1 cellular context compared by ENCODE assay signal in the genomic region with DNA sequence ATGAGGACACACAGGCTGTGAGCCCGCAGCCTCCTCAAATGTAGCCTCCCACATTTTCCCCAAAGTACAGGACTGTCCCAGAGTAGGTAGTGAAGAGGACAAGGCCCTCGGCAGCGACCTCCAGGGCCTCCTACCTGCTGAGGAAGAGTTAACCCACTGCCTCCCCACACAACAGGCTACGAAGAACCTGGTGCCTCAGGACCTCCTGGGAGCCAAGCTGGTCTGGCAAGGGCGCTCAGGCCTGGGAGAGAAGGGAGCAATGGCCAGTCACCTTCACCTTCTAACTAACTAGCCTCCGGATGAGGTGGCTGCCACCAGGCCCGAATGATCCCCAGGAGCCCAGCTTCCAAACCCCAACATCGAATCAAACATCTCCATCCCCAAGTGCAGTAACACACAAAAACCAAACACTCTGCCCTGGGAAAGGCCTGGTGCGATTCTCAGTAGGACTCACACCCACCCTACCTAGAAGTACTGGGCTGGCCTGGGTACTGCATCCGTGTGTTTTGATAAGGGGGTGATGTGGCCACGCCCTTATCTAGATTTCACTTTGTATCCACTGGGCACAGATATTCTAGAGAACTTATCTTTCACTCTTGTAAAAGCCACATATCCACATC.
TF ChIP-seq lines count a peak whose summit lies in the region.

No MANE protein-coding gene starts in this region.

TF ChIP-seq in K562, 482 proteins besides CTCF, POLR2A, EP300 and RAD21:
- TF ChIP-seq BCLAF1 (IDR thresholded peaks at IDR 0.05; ENCODE audit: borderline replicate concordance in 1 of 2, control insufficient read depth in 1 of 2, low read depth in 2 of 2, low read length in 1 of 2) = no peak
- TF ChIP-seq NR4A1 (CRISPR knock-in tag; IDR thresholded peaks at IDR 0.05) = no peak
- TF ChIP-seq NR4A1 (tag; IDR thresholded peaks at IDR 0.05) = no peak
- TF ChIP-seq SMAD4 (CRISPR knock-in tag; conservative IDR thresholded peaks at IDR 0.05) = 0 out of 2 replicates have a peak, but pooled peaks have one; percentile 0
- TF ChIP-seq ZNF778 (CRISPR knock-in tag; IDR thresholded peaks at IDR 0.05) = no peak
- TF ChIP-seq ZBTB1 (CRISPR knock-in tag; IDR thresholded peaks at IDR 0.05; ENCODE audit: borderline replicate concordance, low read depth) = no peak
- TF ChIP-seq ZHX1 (conservative IDR thresholded peaks at IDR 0.05; ENCODE audit: low read length) = no peak
- 0 out of 2 replicates have a peak, but pooled peaks have one; percentile 10 for TF ChIP-seq POLR2G (IDR thresholded peaks at IDR 0.05; ENCODE audit: low read depth, low read length)
- no peak for TF ChIP-seq KDM2B (CRISPR knock-in tag; IDR thresholded peaks at IDR 0.05)
- TF ChIP-seq ZNF436 (CRISPR knock-in tag; IDR thresholded peaks at IDR 0.05) = no peak
- TF ChIP-seq, protein P1, sequence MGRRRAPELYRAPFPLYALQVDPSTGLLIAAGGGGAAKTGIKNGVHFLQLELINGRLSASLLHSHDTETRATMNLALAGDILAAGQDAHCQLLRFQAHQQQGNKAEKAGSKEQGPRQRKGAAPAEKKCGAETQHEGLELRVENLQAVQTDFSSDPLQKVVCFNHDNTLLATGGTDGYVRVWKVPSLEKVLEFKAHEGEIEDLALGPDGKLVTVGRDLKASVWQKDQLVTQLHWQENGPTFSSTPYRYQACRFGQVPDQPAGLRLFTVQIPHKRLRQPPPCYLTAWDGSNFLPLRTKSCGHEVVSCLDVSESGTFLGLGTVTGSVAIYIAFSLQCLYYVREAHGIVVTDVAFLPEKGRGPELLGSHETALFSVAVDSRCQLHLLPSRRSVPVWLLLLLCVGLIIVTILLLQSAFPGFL (CRISPR knock-in tag; IDR thresholded peaks at IDR 0.05) = no peak
- TF ChIP-seq ZNF140 (CRISPR knock-in tag; IDR thresholded peaks at IDR 0.05) = no peak
- no peak for TF ChIP-seq MBD2 (IDR thresholded peaks at IDR 0.05; ENCODE audit: borderline replicate concordance, low read depth)
- no peak for TF ChIP-seq TCF3 (CRISPR knock-in tag; IDR thresholded peaks at IDR 0.05)
- TF ChIP-seq KLF10 (CRISPR knock-in tag; IDR thresholded peaks at IDR 0.05) = no peak
- TF ChIP-seq RBFOX2 (IDR thresholded peaks at IDR 0.05; ENCODE audit: low read depth, low read length) = peak; percentile 16
- no peak for TF ChIP-seq TFAM (CRISPR knock-in tag; conservative IDR thresholded peaks at IDR 0.05)
- no peak for TF ChIP-seq MEIS2 (IDR thresholded peaks at IDR 0.05; ENCODE audit: partially characterized antibody)
- TF ChIP-seq MAFF (IDR thresholded peaks at IDR 0.05; ENCODE audit: low read length) = no peak
- TF ChIP-seq TCFL5 (CRISPR knock-in tag; conservative IDR thresholded peaks at IDR 0.05) = no peak
